24 cellular contexts compared by ENCODE assay signal in genomic region chr9:107867738-107868137, GRCh38.
DNase-seq lines count a peak whose midpoint lies in the region; ATAC-seq and TF ChIP-seq lines count a peak whose summit lies in the region.
"Had no signal": no experiment of that assay in that cellular context is flagged by ENCODE, and none has a peak within 500 bp of the region (broad histone marks: within the 10 kb centered on the region; RNA-seq: fewer than 3 reads in every experiment).

No MANE protein-coding gene starts in this region.

- peak overlapping the region; percentile 22 for H3K27ac Mint-ChIP-seq in activated naive CD8-positive, alpha-beta T cell treated with anti-CD3 and anti-CD28 coated beads for 36 hours
- no peak overlapping the region for H3K27ac Mint-ChIP-seq in activated naive CD8-positive, alpha-beta T cell treated with anti-CD3 and anti-CD28 coated beads, Interleukin-2, amount 50 U/mL, for 24 hours
- H3K27ac Mint-ChIP-seq in naive B cell: peak overlapping the region; percentile 39 to 97 (median 70)
- H3K27ac Mint-ChIP-seq: CD4-positive, alpha-beta memory T cell had no signal

- no peaks in the 10 kb centered on the region for H3K79me2 ChIP-seq in Karpas-422 (ENCODE audit: low read length)

- H3K27me3 Mint-ChIP-seq in activated naive CD8-positive, alpha-beta T cell treated with anti-CD3 and anti-CD28 coated beads for 36 hours: no peaks in the 10 kb centered on the region
- no peaks in the 10 kb centered on the region for H3K27me3 Mint-ChIP-seq in activated naive CD8-positive, alpha-beta T cell treated with anti-CD3 and anti-CD28 coated beads, Interleukin-2, amount 50 U/mL, for 24 hours
- no peaks in the 10 kb centered on the region for H3K27me3 Mint-ChIP-seq in naive B cell
- H3K27me3 Mint-ChIP-seq: CD4-positive, alpha-beta memory T cell had no signal

- H3K36me3 ChIP-seq in Karpas-422 (ENCODE audit: insufficient read depth, low read length): no peaks in the 10 kb centered on the region
- H3K36me3 ChIP-seq: MG63 had no signal

- no peak for TF ChIP-seq CTCF in RWPE1 (conservative IDR thresholded peaks at IDR 0.05; ENCODE audit: low read depth)

- H3K4me3 ChIP-seq in Karpas-422 (ENCODE audit: low read length): peak overlapping the region; percentile 49
- H3K4me3 ChIP-seq: GM12878, MG63, SK-N-MC had no signal

- ATAC-seq in activated naive CD8-positive, alpha-beta T cell treated with anti-CD3 and anti-CD28 coated beads, Interleukin-2, amount 50 U/mL, for 24 hours: no peak
- ATAC-seq in naive B cell (ENCODE audit: low read depth in 2 of 2) (no peak), GM19351 (IDR thresholded peaks at IDR 0.05; ENCODE audit: unreplicated experiment) (no peak)
- ATAC-seq: GM12878, HCT116, Panc1 had no signal

- POLR2A ChIA-PET in RWPE1 (lab: Yijun Ruan, JAX; ENCODE audit: low non-redundant PET): no interaction called here

- H3K4me2 ChIP-seq in Karpas-422 (ENCODE audit: low read depth, low read length, poor library complexity, severe bottlenecking): peak overlapping the region; percentile 67

- no peaks in the 10 kb centered on the region for H3K4me1 Mint-ChIP-seq in activated naive CD8-positive, alpha-beta T cell treated with anti-CD3 and anti-CD28 coated beads for 36 hours
- peaks cover 20% of the 10 kb centered on the region for H3K4me1 Mint-ChIP-seq in activated naive CD8-positive, alpha-beta T cell treated with anti-CD3 and anti-CD28 coated beads, Interleukin-2, amount 50 U/mL, for 24 hours
- peaks cover 45 to 72% (median 60%) of the 10 kb centered on the region in 3 donors for H3K4me1 Mint-ChIP-seq in naive B cell
- H3K4me1 Mint-ChIP-seq: CD4-positive, alpha-beta memory T cell had no signal

- no peaks in the 10 kb centered on the region for H3K36me3 Mint-ChIP-seq in activated naive CD8-positive, alpha-beta T cell treated with anti-CD3 and anti-CD28 coated beads for 36 hours
- no peaks in the 10 kb centered on the region for H3K36me3 Mint-ChIP-seq in activated naive CD8-positive, alpha-beta T cell treated with anti-CD3 and anti-CD28 coated beads, Interleukin-2, amount 50 U/mL, for 24 hours (ENCODE audit: low read depth)
- H3K36me3 Mint-ChIP-seq in naive B cell: peaks cover 0 to 10% of the 10 kb centered on the region in 2 donors
- H3K36me3 Mint-ChIP-seq: CD4-positive, alpha-beta memory T cell had no signal

- H4K20me1 ChIP-seq in Karpas-422 (ENCODE audit: insufficient read depth, low read depth, low read length): no peaks in the 10 kb centered on the region

- DNase-seq in activated naive CD8-positive, alpha-beta T cell treated with anti-CD3 and anti-CD28 coated beads for 36 hours: no peak
- DNase-seq in activated naive CD8-positive, alpha-beta T cell treated with anti-CD3 and anti-CD28 coated beads, Interleukin-2, amount 50 U/mL, for 24 hours: no peak
- DNase-seq in Karpas-422 (no peak), naive B cell (no peak), DMS79 (lab: John Stamatoyannopoulos, UW) (no peak), RWPE1 (ENCODE audit: low spot score) (no peak)
- DNase-seq: 8988T; CD4-positive, alpha-beta memory T cell; COR-L47; DMS53; EL; MG63; NCI-H1048; NCI-H1417; NCI-H1694; NCI-H2029 treated with DMSO at 0.1 percent for 48 hours; NCI-H446 treated with DMSO at 0.1 percent for 48 hours; NCI-H526; SHP77 treated with DMSO at 0.1 percent for 48 hours had no signal

- H3K4me3 Mint-ChIP-seq in activated naive CD8-positive, alpha-beta T cell treated with anti-CD3 and anti-CD28 coated beads for 36 hours: no peak overlapping the region
- no peak overlapping the region for H3K4me3 Mint-ChIP-seq in activated naive CD8-positive, alpha-beta T cell treated with anti-CD3 and anti-CD28 coated beads, Interleukin-2, amount 50 U/mL, for 24 hours
- peak overlapping the region; percentile 39 to 94 (median 72) for H3K4me3 Mint-ChIP-seq in naive B cell
- H3K4me3 Mint-ChIP-seq: CD4-positive, alpha-beta memory T cell had no signal

- H3K9me3 Mint-ChIP-seq in activated naive CD8-positive, alpha-beta T cell treated with anti-CD3 and anti-CD28 coated beads for 36 hours: no peaks in the 10 kb centered on the region
- H3K9me3 Mint-ChIP-seq in activated naive CD8-positive, alpha-beta T cell treated with anti-CD3 and anti-CD28 coated beads, Interleukin-2, amount 50 U/mL, for 24 hours: peaks cover 4% of the 10 kb centered on the region
- peaks cover 0 to 5% (median 2%) of the 10 kb centered on the region in 7 donors for H3K9me3 Mint-ChIP-seq in naive B cell

- H3K9ac ChIP-seq in Karpas-422 (ENCODE audit: low read length): peak overlapping the region; percentile 38

- peaks cover 28% of the 10 kb centered on the region for H3K4me1 ChIP-seq in Karpas-422 (ENCODE audit: low read length)

- H2AFZ ChIP-seq in Karpas-422 (ENCODE audit: low read length): peak overlapping the region; percentile 92

- no peaks in the 10 kb centered on the region for H3K9me3 ChIP-seq in Karpas-422 (ENCODE audit: low read length)
- H3K9me3 ChIP-seq: MG63 had no signal

- H3K27me3 ChIP-seq in Karpas-422 (ENCODE audit: low read length): no peaks in the 10 kb centered on the region
- H3K27me3 ChIP-seq: MG63 had no signal

- peak overlapping the region; percentile 80 for H3K27ac ChIP-seq in Karpas-422 (ENCODE audit: low read length)
- H3K27ac ChIP-seq in RWPE1: no peak overlapping the region
- H3K27ac ChIP-seq: SK-N-MC had no signal

- H3K9me2 ChIP-seq in Karpas-422 (replicated peaks; ENCODE audit: insufficient read depth, low read length): no peaks in the 10 kb centered on the region

- CTCF ChIA-PET in RWPE1 (lab: Yijun Ruan, JAX): no interaction called here

Comparison
In these comparisons a context has a peak if more than half of its experiments do, and no peak if none do; other contexts are left out.
1. H3K4me3 Mint-ChIP-seq: peak in naive B cell (8 of 8); none in activated naive CD8-positive, alpha-beta T cell treated with anti-CD3 and anti-CD28 coated beads for 36 hours (single experiment) and activated naive CD8-positive, alpha-beta T cell treated with anti-CD3 and anti-CD28 coated beads, Interleukin-2, amount 50 U/mL, for 24 hours (single experiment).